Comparison of ENCODE assay signal across 8 cellular contexts in the genomic region with DNA sequence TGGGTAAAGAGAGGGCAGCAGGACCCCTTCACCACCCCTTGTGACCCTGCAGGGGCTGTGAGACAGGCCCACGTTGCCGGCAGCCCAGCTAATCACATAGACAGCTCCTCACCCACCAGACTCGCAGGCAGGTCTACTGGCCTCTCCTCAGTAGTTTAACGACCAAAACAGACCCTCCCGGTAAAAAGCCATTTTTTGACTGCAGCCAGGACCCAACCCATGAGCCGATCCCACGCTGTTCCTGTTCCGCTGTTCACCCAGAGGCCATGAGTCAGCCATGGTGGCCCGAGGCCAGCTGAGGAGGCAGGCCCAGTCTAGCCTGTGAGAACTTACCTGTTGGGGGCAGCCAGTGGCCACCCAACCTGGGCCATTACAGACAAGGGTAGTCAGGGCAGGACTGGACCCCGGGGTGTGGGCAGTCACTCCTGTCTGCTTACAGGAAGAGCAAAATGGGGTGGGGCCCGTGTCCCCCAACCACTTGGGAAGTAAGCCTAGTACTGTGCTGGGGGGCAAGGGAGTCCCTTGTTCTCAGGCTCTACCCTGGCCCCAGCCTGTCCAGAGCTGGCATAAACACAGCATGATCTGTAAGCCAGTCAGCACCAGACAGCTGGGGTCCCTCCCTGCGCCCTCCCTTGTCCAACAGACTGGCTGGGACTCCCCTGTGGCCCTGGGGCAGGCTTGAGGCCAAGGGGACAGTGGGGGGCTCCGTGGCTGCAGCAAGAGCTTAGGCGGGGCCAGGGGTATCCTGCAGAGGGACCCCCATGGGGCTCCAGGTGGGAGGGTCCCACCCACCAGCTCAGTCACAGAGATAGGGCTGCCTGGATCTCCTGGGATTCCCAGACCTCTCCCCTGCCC.
DNase-seq lines count a peak whose midpoint lies in the region; ATAC-seq and TF ChIP-seq lines count a peak whose summit lies in the region.

No MANE protein-coding gene starts in this region.

- peaks cover 34% of the 10 kb centered on the region for H3K4me1 ChIP-seq in SJSA1 (replicated peaks)
- peaks cover 2% of the 10 kb centered on the region for H3K4me1 ChIP-seq in fibroblast of lung (ENCODE audit: control insufficient read depth, extremely low read depth, insufficient read depth, low read length)
- peaks cover 17 to 25% of the 10 kb centered on the region in 2 experiments for H3K4me1 ChIP-seq in trophoblast cell (ENCODE audit: control insufficient read depth in 1 of 2, insufficient read depth in 2 of 2, low read length in 2 of 2)

- H3K79me2 ChIP-seq in fibroblast of lung (ENCODE audit: control insufficient read depth, insufficient read depth, low read length) (no peaks in the 10 kb centered on the region), trophoblast cell (ENCODE audit: control insufficient read depth, insufficient read depth, low read length, poor library complexity) (peaks cover 1% of the 10 kb centered on the region)

- WGBS in trophoblast cell (ENCODE audit: extremely low coverage, insufficient coverage, insufficient read length), result no CpG with 5 or more reads among the region's 14 CpGs

- ATAC-seq in GM18867 (IDR thresholded peaks at IDR 0.05; ENCODE audit: unreplicated experiment) (no peak), HG02840 (IDR thresholded peaks at IDR 0.05; ENCODE audit: low FRiP score, unreplicated experiment) (no peak)

- H2AK5ac ChIP-seq in trophoblast cell (ENCODE audit: low read length), result peak overlapping the region; percentile 25

- no peaks in the 10 kb centered on the region for H3K27me3 ChIP-seq in SJSA1 (replicated peaks)
- H3K27me3 ChIP-seq in fibroblast of lung (ENCODE audit: control insufficient read depth, insufficient read depth, low read length), result no peaks in the 10 kb centered on the region
- H3K27me3 ChIP-seq in trophoblast cell (ENCODE audit: insufficient read depth, low read length), result no peaks in the 10 kb centered on the region

- H2BK12ac ChIP-seq in trophoblast cell (ENCODE audit: low read length), result peak overlapping the region; percentile 34

- no peak overlapping the region for H3K23ac ChIP-seq in trophoblast cell (ENCODE audit: low read length)

- H3K4ac ChIP-seq in trophoblast cell (ENCODE audit: low read depth, low read length), result peak overlapping the region; percentile 64

- peak overlapping the region; percentile 77 for H2BK120ac ChIP-seq in trophoblast cell (ENCODE audit: insufficient read depth, low read length, poor library complexity)

- peak overlapping the region; percentile 58 for H2BK5ac ChIP-seq in trophoblast cell (ENCODE audit: low read depth, low read length, poor library complexity)

- H3K4me2 ChIP-seq in fibroblast of lung (ENCODE audit: extremely low read depth, insufficient read depth, low read length) (peak overlapping the region; percentile 25), trophoblast cell (ENCODE audit: low read length) (peak overlapping the region; percentile 57)

- H3K9me3 ChIP-seq in SJSA1 (replicated peaks), result no peaks in the 10 kb centered on the region
- no peaks in the 10 kb centered on the region for H3K9me3 ChIP-seq in fibroblast of lung (ENCODE audit: control insufficient read depth, insufficient read depth, low read depth, low read length)
- peaks cover 1% of the 10 kb centered on the region for H3K9me3 ChIP-seq in trophoblast cell (ENCODE audit: insufficient read depth, low read depth, low read length)

- no peak for TF ChIP-seq CTCF in fibroblast of lung (conservative IDR thresholded peaks at IDR 0.05 in 1 of 2, IDR thresholded peaks at IDR 0.05 in 1 of 2; ENCODE audit: low read depth in 1 of 2, low read length in 2 of 2)

- DNase-seq in EH (ENCODE audit: low read depth), result peak; percentile 55
- peak; percentile 50 to 69 for DNase-seq in SJSA1 (ENCODE audit: low read depth in 1 of 2, low spot score in 2 of 2)
- peak; percentile 39 to 64 for DNase-seq in fibroblast of lung (ENCODE audit: low read depth in 2 of 2)
- DNase-seq in trophoblast cell, result peak in 1 of 2 donors; percentile 40
- DNase-seq in NCI-H524 treated with DMSO at 0.1 percent for 48 hours (lab: John Stamatoyannopoulos, UW), result no peak
- DNase-seq in stimulated activated CD4-positive, alpha-beta T cell treated with anti-CD3 and anti-CD28 coated beads, Interleukin-4, amount 100 ng/mL, for 24 hours, result no peak

- H2AFZ ChIP-seq in fibroblast of lung (ENCODE audit: low read length) (no peak overlapping the region), trophoblast cell (ENCODE audit: insufficient read depth, low read length, poor library complexity) (peak overlapping the region; percentile 68)

- peak overlapping the region; percentile 25 for H4K12ac ChIP-seq in trophoblast cell (ENCODE audit: low read depth, low read length)

- peak overlapping the region; percentile 47 for H3K18ac ChIP-seq in trophoblast cell (ENCODE audit: low read length)

- H4K91ac ChIP-seq in trophoblast cell (ENCODE audit: low read depth, low read length), result peak overlapping the region; percentile 90

- peak overlapping the region; percentile 23 for H3K14ac ChIP-seq in trophoblast cell (ENCODE audit: low read length)

- H3K79me1 ChIP-seq in trophoblast cell (ENCODE audit: low read length), result peaks cover 15% of the 10 kb centered on the region

- no peaks in the 10 kb centered on the region for H4K20me1 ChIP-seq in fibroblast of lung (ENCODE audit: control insufficient read depth, extremely low read depth, insufficient read depth, low read length)

- H3K9ac ChIP-seq in fibroblast of lung (ENCODE audit: insufficient read depth, low read length), result no peak overlapping the region
- H3K9ac ChIP-seq in trophoblast cell (ENCODE audit: low read length), result no peak overlapping the region

- peak overlapping the region; percentile 91 for H3K27ac ChIP-seq in SJSA1
- H3K27ac ChIP-seq in fibroblast of lung (ENCODE audit: insufficient read depth, low read length), result no peak overlapping the region
- H3K27ac ChIP-seq in trophoblast cell (ENCODE audit: low read depth, low read length), result peak overlapping the region; percentile 15

- H3K4me3 ChIP-seq in SJSA1, result no peak overlapping the region
- H3K4me3 ChIP-seq in fibroblast of lung (replicated peaks in 1 of 4; ENCODE audit: control extremely low read depth in 1 of 4, insufficient read depth in 1 of 4, low read depth in 3 of 4, low read length in 4 of 4), result no peak overlapping the region
- H3K4me3 ChIP-seq in trophoblast cell (ENCODE audit: low read depth, low read length), result no peak overlapping the region

- H3K36me3 ChIP-seq in SJSA1, result no peaks in the 10 kb centered on the region
- no peaks in the 10 kb centered on the region for H3K36me3 ChIP-seq in fibroblast of lung (ENCODE audit: control insufficient read depth, insufficient read depth, low read length)
- no peaks in the 10 kb centered on the region for H3K36me3 ChIP-seq in trophoblast cell (ENCODE audit: control insufficient read depth in 1 of 2, insufficient read depth in 2 of 2, low read length in 2 of 2)

- H4K8ac ChIP-seq in trophoblast cell (ENCODE audit: low read depth, low read length), result peak overlapping the region; percentile 82

Comparison
In these comparisons a context has a peak if more than half of its experiments do, and no peak if none do; other contexts are left out.
1. DNase-seq: peak in EH (single experiment), SJSA1 (2 of 2) and fibroblast of lung (2 of 2); none in NCI-H524 treated with DMSO at 0.1 percent for 48 hours (single experiment) and stimulated activated CD4-positive, alpha-beta T cell treated with anti-CD3 and anti-CD28 coated beads, Interleukin-4, amount 100 ng/mL, for 24 hours (single experiment).